ENCODE assay signal across 21 cellular contexts in genomic region chr1:164790081-164790480, GRCh38.
DNase-seq lines count a peak whose midpoint lies in the region; ATAC-seq and TF ChIP-seq lines count a peak whose summit lies in the region.
"Had no signal": no experiment of that assay in that cellular context is flagged by ENCODE, and none has a peak within 500 bp of the region (broad histone marks: within the 10 kb centered on the region; RNA-seq: fewer than 3 reads in every experiment).

No MANE protein-coding gene starts in this region.

- no peak for TF ChIP-seq CTCF in WTC11 (IDR thresholded peaks at IDR 0.05)
- no peak for TF ChIP-seq CTCF in mesothelial cell of epicardium (IDR thresholded peaks at IDR 0.05; ENCODE audit: unreplicated experiment)
- no peak for TF ChIP-seq CTCF in vagina (IDR thresholded peaks at IDR 0.05)
- TF ChIP-seq CTCF in upper lobe of left lung (IDR thresholded peaks at IDR 0.05): no peak

- H3K4me1 ChIP-seq in rectal smooth muscle tissue (ENCODE audit: control insufficient read depth, insufficient read depth, low read length) (peaks cover 50% of the 10 kb centered on the region), vagina (peaks cover 92% of the 10 kb centered on the region), upper lobe of left lung (peaks cover 16 to 28% (median 22%) of the 10 kb centered on the region in 4 donors)

- peak overlapping the region; percentile 63 for H3K27ac ChIP-seq in rectal smooth muscle tissue (ENCODE audit: low read depth, low read length)
- peak overlapping the region; percentile 69 for H3K27ac ChIP-seq in vagina
- no peak overlapping the region for H3K27ac ChIP-seq in upper lobe of left lung
- H3K27ac ChIP-seq: KMS-11, RWPE1 had no signal

- peaks cover 50% of the 10 kb centered on the region for H3K4me1 Mint-ChIP-seq in WTC11
- H3K4me1 Mint-ChIP-seq in mesothelial cell of epicardium: peaks cover 81% of the 10 kb centered on the region

- CTCF ChIA-PET in WTC11 (lab: Charles Lee): no interaction called here

- H3K36me3 ChIP-seq in rectal smooth muscle tissue (ENCODE audit: control insufficient read depth, insufficient read depth, low read length) (no peaks in the 10 kb centered on the region), vagina (no peaks in the 10 kb centered on the region), upper lobe of left lung (peaks cover 0 to 5% (median 0%) of the 10 kb centered on the region in 4 donors)

- intact Hi-C loops in vagina (cut with DNase I): no loop called here

- H3K9ac ChIP-seq in rectal smooth muscle tissue (ENCODE audit: low read length): no peak overlapping the region
- H3K9ac ChIP-seq: KMS-11 had no signal

- H3K4me3 Mint-ChIP-seq in WTC11 (no peak overlapping the region), mesothelial cell of epicardium (no peak overlapping the region)
- H3K4me3 Mint-ChIP-seq: CD4-positive, CD25-positive, alpha-beta regulatory T cell had no signal

- H3K27ac Mint-ChIP-seq in WTC11 (0 out of 2 replicates have a peak overlapping the region, but pooled peaks have one; percentile 6), mesothelial cell of epicardium (peak overlapping the region; percentile 93)
- H3K27ac Mint-ChIP-seq: CD4-positive, CD25-positive, alpha-beta regulatory T cell had no signal

- ATAC-seq in WTC11: no peak
- no peak for ATAC-seq in upper lobe of left lung (ENCODE audit: low FRiP score in 2 of 2)

- H3K9me3 ChIP-seq in vagina (no peaks in the 10 kb centered on the region), upper lobe of left lung (no peaks in the 10 kb centered on the region)

- H3K36me3 Mint-ChIP-seq in WTC11: peaks cover 5% of the 10 kb centered on the region
- peaks cover 23% of the 10 kb centered on the region for H3K36me3 Mint-ChIP-seq in mesothelial cell of epicardium
- H3K36me3 Mint-ChIP-seq: CD4-positive, CD25-positive, alpha-beta regulatory T cell had no signal

- H3K9me3 Mint-ChIP-seq in WTC11: no peaks in the 10 kb centered on the region
- no peaks in the 10 kb centered on the region for H3K9me3 Mint-ChIP-seq in mesothelial cell of epicardium

- no peak for TF ChIP-seq EP300 in upper lobe of left lung (IDR thresholded peaks at IDR 0.05)

- no peak for TF ChIP-seq POLR2A in vagina (IDR thresholded peaks at IDR 0.05)
- TF ChIP-seq POLR2A in upper lobe of left lung (IDR thresholded peaks at IDR 0.05): no peak

- 64 to 69% methylated on average over 6 of the region's 6 CpGs for WGBS in upper lobe of left lung, 2 donors

- POLR2A ChIA-PET in WTC11 (lab: Charles Lee): no interaction called here

- no peaks in the 10 kb centered on the region for H3K27me3 ChIP-seq in rectal smooth muscle tissue (ENCODE audit: control insufficient read depth, insufficient read depth, low read length)
- no peaks in the 10 kb centered on the region for H3K27me3 ChIP-seq in vagina
- H3K27me3 ChIP-seq in upper lobe of left lung: no peaks in the 10 kb centered on the region

- no peak for DNase-seq in WTC11 (ENCODE audit: low spot score)
- no peak for DNase-seq in mesothelial cell of epicardium (ENCODE audit: low spot score in 2 of 2, unreplicated experiment in 2 of 2)
- DNase-seq in vagina (ENCODE audit: extremely low spot score in 2 of 2): no peak
- no peak for DNase-seq in upper lobe of left lung
- no peak for DNase-seq in NCI-H2196 treated with DMSO at 0.1 percent for 48 hours (lab: John Stamatoyannopoulos, UW; ENCODE audit: unreplicated experiment)
- no peak for DNase-seq in T-helper 2 cell
- DNase-seq: CD4-positive, CD25-positive, alpha-beta regulatory T cell; COR-L47; DMS79; IMR-90; NCI-H1105; NCI-H146; NCI-H2029; NCI-H226; NCI-H524; NCI-H774; NK-92 treated with Interleukin-12 subunit alpha and Interleukin-12 subunit beta, amount 100 ng/mL, for 24 hours; SIG-M5 had no signal

- H3K27me3 Mint-ChIP-seq in WTC11 (ENCODE audit: low read depth) (no peaks in the 10 kb centered on the region), mesothelial cell of epicardium (ENCODE audit: low read depth) (no peaks in the 10 kb centered on the region)

- no peak overlapping the region for H3K4me3 ChIP-seq in rectal smooth muscle tissue (ENCODE audit: low read length)
- H3K4me3 ChIP-seq in vagina: no peak overlapping the region
- no peak overlapping the region for H3K4me3 ChIP-seq in upper lobe of left lung

TF ChIP-seq in WTC11, 78 proteins besides CTCF, POLR2A, EP300 and RAD21:
- TF ChIP-seq ETV6 (CRISPR knock-in tag; IDR thresholded peaks at IDR 0.05) (no peak), JAZF1 (CRISPR knock-in tag; IDR thresholded peaks at IDR 0.05) (no peak), HMGXB4 (CRISPR knock-in tag; IDR thresholded peaks at IDR 0.05) (no peak), ZNF138 (CRISPR knock-in tag; conservative IDR thresholded peaks at IDR 0.05) (no peak), TP53 (CRISPR knock-in tag; IDR thresholded peaks at IDR 0.05) (no peak), ZNF425 (CRISPR knock-in tag; conservative IDR thresholded peaks at IDR 0.05) (no peak)

Comparison
In these comparisons a context has a peak if more than half of its experiments do, and no peak if none do; other contexts are left out.
1. H3K27ac ChIP-seq: peak in rectal smooth muscle tissue (single experiment) and vagina (single experiment); none in upper lobe of left lung (0 of 4).